In genomic region chr16:1762879-1763520, GRCh38 we compare ENCODE assay signal across 14 cellular contexts.
"Had no signal": no experiment of that assay in that cellular context is flagged by ENCODE, and none has a peak within 500 bp of the region (broad histone marks: within the 10 kb centered on the region; RNA-seq: fewer than 3 reads in every experiment).

No MANE protein-coding gene starts in this region.

- DNase-seq: activated CD4-positive, alpha-beta memory T cell treated with anti-CD3 and anti-CD28 coated beads, Interleukin-2, amount 10 ng/mL, durations not matched to agents 7 days and 5 days; activated CD4-positive, alpha-beta T cell treated with anti-CD3 and anti-CD28 coated beads for 36 hours; activated gamma-delta T cell treated with Interleukin-2 at 50 U/mL for 16 hours; activated naive CD8-positive, alpha-beta T cell treated with anti-CD3 and anti-CD28 coated beads for 36 hours; activated T-cell treated with anti-CD3 and anti-CD28 coated beads, Interleukin-2, amount 50 U/mL, for 48 hours; brain microvascular endothelial cell; foreskin keratinocyte; immature natural killer cell; left cardiac atrium; stimulated activated CD4-positive, alpha-beta T cell treated with anti-CD3 and anti-CD28 coated beads, Interleukin-15, amount 100 ng/mL, for 24 hours; stimulated activated CD4-positive, alpha-beta T cell treated with anti-CD3 and anti-CD28 coated beads, Interleukin-4, amount 100 ng/mL, for 4 hours; thyroid gland had no signal

- ATAC-seq: activated CD4-positive, alpha-beta T cell treated with anti-CD3 and anti-CD28 coated beads for 36 hours; natural killer cell treated with Interleukin-12 subunit alpha and Interleukin-12 subunit beta and Interleukin-15 and Interleukin-18, amount 100 ng/mL, for 72 hours had no signal

- H3K27ac ChIP-seq: brain microvascular endothelial cell, foreskin keratinocyte, thyroid gland, vagina had no signal

- H3K9me3 ChIP-seq: thyroid gland, vagina had no signal

- H3K4me3 ChIP-seq: thyroid gland, vagina had no signal

- H3K4me1 ChIP-seq: foreskin keratinocyte, thyroid gland, vagina had no signal

- H3K27me3 ChIP-seq: brain microvascular endothelial cell, foreskin keratinocyte, thyroid gland, vagina had no signal
